Comparison of ENCODE assay signal across 1 cellular context in the genomic region with DNA sequence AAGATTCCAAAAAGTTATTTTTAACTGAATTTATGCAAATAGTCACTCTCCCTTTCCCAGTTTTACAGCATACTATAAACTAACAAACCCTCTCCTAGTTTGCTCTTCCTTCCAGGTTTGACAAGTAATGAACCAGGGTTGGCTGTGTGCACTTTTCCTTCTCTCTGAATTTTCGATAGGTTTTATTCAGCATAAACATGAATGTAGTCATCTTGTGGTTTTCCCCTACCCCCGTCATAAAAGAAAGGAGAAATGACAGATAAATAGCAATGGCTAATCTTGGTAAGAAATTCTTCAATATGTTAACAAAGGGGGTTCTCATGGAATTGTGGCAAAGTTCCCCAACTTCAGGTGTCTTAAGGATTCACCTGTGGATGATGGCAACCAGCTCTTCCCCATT.
TF ChIP-seq lines count a peak whose summit lies in the region.

No MANE protein-coding gene starts in this region.

TF ChIP-seq in GM23338, 12 proteins besides CTCF, POLR2A, EP300 and RAD21 (continued from another document):
- TF ChIP-seq ZNF462 (CRISPR knock-in tag; IDR thresholded peaks at IDR 0.05): no peak
